Comparison of ENCODE assay signal across 1 cellular context in genomic region chr9:128947423-128948310, GRCh38.
TF ChIP-seq lines count a peak whose summit lies in the region.

Gene DOLK, minus strand, starts transcription at chr9:128947603. Its CDS starts 300 bp downstream, at chr9:128947303.
Gene NUP188, plus strand, starts transcription at chr9:128947699. Its CDS starts 21 bp downstream, at chr9:128947720.

TF ChIP-seq in K562, 482 proteins besides CTCF, POLR2A, EP300 and RAD21 (continued from another document and continues in another):
- TF ChIP-seq AFF1 (IDR thresholded peaks at IDR 0.05; ENCODE audit: low read depth in 1 of 2, partially characterized antibody in 2 of 2) (no peak), PTTG1 (tag; IDR thresholded peaks at IDR 0.05; ENCODE audit: low read depth) (no peak), ZNF124 (CRISPR knock-in tag; IDR thresholded peaks at IDR 0.05) (no peak), YY1 (IDR thresholded peaks at IDR 0.05; ENCODE audit: borderline replicate concordance in 1 of 3, control insufficient read depth in 1 of 3, extremely low read depth in 1 of 3, insufficient read depth in 3 of 3, insufficient read length in 1 of 3, insufficient replicate concordance in 2 of 3, low read depth in 1 of 3, low read length in 2 of 3) (peak; percentile 92 to 98 (median 97)), DEAF1 (CRISPR knock-in tag; IDR thresholded peaks at IDR 0.05) (0 out of 2 replicates have a peak, but pooled peaks have one; percentile 7), SPI1 (IDR thresholded peaks at IDR 0.05; ENCODE audit: borderline replicate concordance, low read depth, low read length) (no peak), SREBF2 (CRISPR knock-in tag; IDR thresholded peaks at IDR 0.05) (no peak), CBX1 (IDR thresholded peaks at IDR 0.05; ENCODE audit: low read depth) (peak; percentile 88; the same call in 1 of the 2 replicates), MYBL2 (IDR thresholded peaks at IDR 0.05; ENCODE audit: low read depth) (no peak), MYBL2 (CRISPR knock-in tag; IDR thresholded peaks at IDR 0.05; ENCODE audit: borderline replicate concordance) (no peak), ZNF445 (CRISPR knock-in tag; IDR thresholded peaks at IDR 0.05; ENCODE audit: low read depth) (no peak), SIX5 (IDR thresholded peaks at IDR 0.05; ENCODE audit: borderline replicate concordance in 1 of 2, insufficient read depth in 1 of 2, low read depth in 1 of 2, low read length in 2 of 2) (no peak), ID3 (CRISPR knock-in tag; IDR thresholded peaks at IDR 0.05) (no peak), ID3 (tag; IDR thresholded peaks at IDR 0.05) (no peak; the same call in 1 of the 2 replicates), CEBPB (tag; IDR thresholded peaks at IDR 0.05) (no peak), CBFA2T3 (IDR thresholded peaks at IDR 0.05) (peak; percentile 12; the same call in 1 of the 2 replicates), ZNF57 (CRISPR knock-in tag; IDR thresholded peaks at IDR 0.05) (no peak), RUNX1 (IDR thresholded peaks at IDR 0.05; ENCODE audit: low read depth) (no peak), SMAD2 (IDR thresholded peaks at IDR 0.05; ENCODE audit: low read depth, low read length) (no peak), TRIM24 (IDR thresholded peaks at IDR 0.05) (no peak), SIN3A (IDR thresholded peaks at IDR 0.05; ENCODE audit: borderline replicate concordance in 2 of 2, control insufficient read depth in 1 of 2, low read depth in 2 of 2, low read length in 2 of 2) (peak; percentile 76 to 83; a peak in 3 of 4 replicates), ZNF217 (CRISPR knock-in tag; IDR thresholded peaks at IDR 0.05) (no peak), GTF2A2 (tag; IDR thresholded peaks at IDR 0.05) (no peak), CHD1 (IDR thresholded peaks at IDR 0.05; ENCODE audit: low read length) (peak; percentile 33), ZNF146 (CRISPR knock-in tag; IDR thresholded peaks at IDR 0.05; ENCODE audit: unreplicated experiment) (no peak), ZBTB43 (CRISPR knock-in tag; IDR thresholded peaks at IDR 0.05) (no peak; the same call in 1 of the 2 replicates), RBM39 (optimal IDR thresholded peaks at IDR 0.05; ENCODE audit: low read depth, low read length) (no peak), HLTF (IDR thresholded peaks at IDR 0.05) (no peak), RCOR1 (IDR thresholded peaks at IDR 0.05; ENCODE audit: borderline replicate concordance in 1 of 2, low read depth in 2 of 2, low read length in 2 of 2) (peak in 1 of 2 experiments; percentile 15; a peak in 2 of 4 replicates), CLOCK (CRISPR knock-in tag; IDR thresholded peaks at IDR 0.05; ENCODE audit: borderline replicate concordance) (no peak), DPF2 (IDR thresholded peaks at IDR 0.05) (no peak; the same call in 1 of the 2 replicates), THAP12 (CRISPR knock-in tag; IDR thresholded peaks at IDR 0.05) (peak; percentile 60; the same call in 1 of the 2 replicates), TGIF2 (CRISPR knock-in tag; IDR thresholded peaks at IDR 0.05) (peak; percentile 87; the same call in 1 of the 2 replicates), TCFL5 (CRISPR knock-in tag; conservative IDR thresholded peaks at IDR 0.05) (no peak)
- TF ChIP-seq, protein P1, sequence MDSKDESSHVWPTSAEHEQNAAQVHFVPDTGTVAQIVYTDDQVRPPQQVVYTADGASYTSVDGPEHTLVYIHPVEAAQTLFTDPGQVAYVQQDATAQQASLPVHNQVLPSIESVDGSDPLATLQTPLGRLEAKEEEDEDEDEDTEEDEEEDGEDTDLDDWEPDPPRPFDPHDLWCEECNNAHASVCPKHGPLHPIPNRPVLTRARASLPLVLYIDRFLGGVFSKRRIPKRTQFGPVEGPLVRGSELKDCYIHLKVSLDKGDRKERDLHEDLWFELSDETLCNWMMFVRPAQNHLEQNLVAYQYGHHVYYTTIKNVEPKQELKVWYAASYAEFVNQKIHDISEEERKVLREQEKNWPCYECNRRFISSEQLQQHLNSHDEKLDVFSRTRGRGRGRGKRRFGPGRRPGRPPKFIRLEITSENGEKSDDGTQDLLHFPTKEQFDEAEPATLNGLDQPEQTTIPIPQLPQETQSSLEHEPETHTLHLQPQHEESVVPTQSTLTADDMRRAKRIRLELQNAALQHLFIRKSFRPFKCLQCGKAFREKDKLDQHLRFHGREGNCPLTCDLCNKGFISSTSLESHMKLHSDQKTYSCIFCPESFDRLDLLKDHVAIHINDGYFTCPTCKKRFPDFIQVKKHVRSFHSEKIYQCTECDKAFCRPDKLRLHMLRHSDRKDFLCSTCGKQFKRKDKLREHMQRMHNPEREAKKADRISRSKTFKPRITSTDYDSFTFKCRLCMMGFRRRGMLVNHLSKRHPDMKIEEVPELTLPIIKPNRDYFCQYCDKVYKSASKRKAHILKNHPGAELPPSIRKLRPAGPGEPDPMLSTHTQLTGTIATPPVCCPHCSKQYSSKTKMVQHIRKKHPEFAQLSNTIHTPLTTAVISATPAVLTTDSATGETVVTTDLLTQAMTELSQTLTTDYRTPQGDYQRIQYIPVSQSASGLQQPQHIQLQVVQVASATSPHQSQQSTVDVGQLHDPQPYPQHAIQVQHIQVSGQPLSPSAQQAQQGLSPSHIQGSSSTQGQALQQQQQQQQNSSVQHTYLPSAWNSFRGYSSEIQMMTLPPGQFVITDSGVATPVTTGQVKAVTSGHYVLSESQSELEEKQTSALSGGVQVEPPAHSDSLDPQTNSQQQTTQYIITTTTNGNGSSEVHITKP (IDR thresholded peaks at IDR 0.05; ENCODE audit: partially characterized antibody) = peak; percentile 77
- TF ChIP-seq, protein P2, sequence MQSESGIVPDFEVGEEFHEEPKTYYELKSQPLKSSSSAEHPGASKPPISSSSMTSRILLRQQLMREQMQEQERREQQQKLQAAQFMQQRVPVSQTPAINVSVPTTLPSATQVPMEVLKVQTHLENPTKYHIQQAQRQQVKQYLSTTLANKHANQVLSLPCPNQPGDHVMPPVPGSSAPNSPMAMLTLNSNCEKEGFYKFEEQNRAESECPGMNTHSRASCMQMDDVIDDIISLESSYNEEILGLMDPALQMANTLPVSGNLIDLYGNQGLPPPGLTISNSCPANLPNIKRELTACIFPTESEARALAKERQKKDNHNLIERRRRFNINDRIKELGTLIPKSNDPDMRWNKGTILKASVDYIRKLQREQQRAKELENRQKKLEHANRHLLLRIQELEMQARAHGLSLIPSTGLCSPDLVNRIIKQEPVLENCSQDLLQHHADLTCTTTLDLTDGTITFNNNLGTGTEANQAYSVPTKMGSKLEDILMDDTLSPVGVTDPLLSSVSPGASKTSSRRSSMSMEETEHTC (IDR thresholded peaks at IDR 0.05) = peak; percentile 90
- TF ChIP-seq, protein P3, sequence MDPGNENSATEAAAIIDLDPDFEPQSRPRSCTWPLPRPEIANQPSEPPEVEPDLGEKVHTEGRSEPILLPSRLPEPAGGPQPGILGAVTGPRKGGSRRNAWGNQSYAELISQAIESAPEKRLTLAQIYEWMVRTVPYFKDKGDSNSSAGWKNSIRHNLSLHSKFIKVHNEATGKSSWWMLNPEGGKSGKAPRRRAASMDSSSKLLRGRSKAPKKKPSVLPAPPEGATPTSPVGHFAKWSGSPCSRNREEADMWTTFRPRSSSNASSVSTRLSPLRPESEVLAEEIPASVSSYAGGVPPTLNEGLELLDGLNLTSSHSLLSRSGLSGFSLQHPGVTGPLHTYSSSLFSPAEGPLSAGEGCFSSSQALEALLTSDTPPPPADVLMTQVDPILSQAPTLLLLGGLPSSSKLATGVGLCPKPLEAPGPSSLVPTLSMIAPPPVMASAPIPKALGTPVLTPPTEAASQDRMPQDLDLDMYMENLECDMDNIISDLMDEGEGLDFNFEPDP (CRISPR knock-in tag; IDR thresholded peaks at IDR 0.05) = no peak
